In genomic region chr1:16716691-16717173, GRCh38 we compare ENCODE assay signal across 13 cellular contexts. TPM values are rescaled to one million over a fixed set of nuclear protein-coding genes. Genes with fewer than 3 reads are reported as not detected.
DNase-seq lines count a peak whose midpoint lies in the region; ATAC-seq and TF ChIP-seq lines count a peak whose summit lies in the region.
"Had no signal": no experiment of that assay in that cellular context is flagged by ENCODE, and none has a peak within 500 bp of the region (broad histone marks: within the 10 kb centered on the region; RNA-seq: fewer than 3 reads in every experiment).

No MANE protein-coding gene starts in this region.

- H2AFZ ChIP-seq in mesenchymal stem cell (ENCODE audit: low read depth, low read length): no peak overlapping the region

- no peak overlapping the region for H3K4me2 ChIP-seq in mesenchymal stem cell (ENCODE audit: low read length, poor library complexity, severe bottlenecking)

- H3K4me3 ChIP-seq in breast epithelium (no peak overlapping the region), mesenchymal stem cell (ENCODE audit: insufficient read depth in 1 of 2, low read depth in 1 of 2, low read length in 2 of 2) (no peak overlapping the region)

- H4K91ac ChIP-seq in mesenchymal stem cell (ENCODE audit: low read length): no peak overlapping the region

- H3K27me3 ChIP-seq in breast epithelium: peaks cover 0 to 15% of the 10 kb centered on the region in 2 donors
- H3K27me3 ChIP-seq in mesenchymal stem cell (ENCODE audit: control insufficient read depth in 1 of 2, insufficient read depth in 1 of 2, low read length in 2 of 2): peaks cover 16 to 55% of the 10 kb centered on the region in 2 experiments

- no peaks in the 10 kb centered on the region for H3K79me1 ChIP-seq in mesenchymal stem cell (replicated peaks; ENCODE audit: low read length, poor library complexity, severe bottlenecking)

- no peak overlapping the region for H2BK120ac ChIP-seq in mesenchymal stem cell (ENCODE audit: low read depth, low read length)

- no peak overlapping the region for H4K8ac ChIP-seq in mesenchymal stem cell (ENCODE audit: low read length)

- H3K4ac ChIP-seq in mesenchymal stem cell (ENCODE audit: low read depth in 1 of 2, low read length in 2 of 2): no peak overlapping the region

- H3K36me3 ChIP-seq in breast epithelium (no peaks in the 10 kb centered on the region), mesenchymal stem cell (ENCODE audit: control insufficient read depth in 1 of 2, insufficient read depth in 2 of 2, low read depth in 1 of 2, low read length in 2 of 2) (no peaks in the 10 kb centered on the region)

- H3K9me3 ChIP-seq in breast epithelium (no peaks in the 10 kb centered on the region), mesenchymal stem cell (ENCODE audit: control insufficient read depth, low read length) (no peaks in the 10 kb centered on the region)

- no peak overlapping the region for H2BK12ac ChIP-seq in mesenchymal stem cell (ENCODE audit: low read length in 2 of 2)

- H3K27ac ChIP-seq in C4-2B (peak overlapping the region; percentile 59), breast epithelium (no peak overlapping the region), mesenchymal stem cell (ENCODE audit: low read length, poor library complexity, severe bottlenecking) (no peak overlapping the region)
- H3K27ac ChIP-seq: epithelial cell of prostate, parathyroid adenoma had no signal

- ATAC-seq in GM21515 (IDR thresholded peaks at IDR 0.05; ENCODE audit: unreplicated experiment) (no peak), HG02623 (IDR thresholded peaks at IDR 0.05; ENCODE audit: unreplicated experiment) (no peak)

- no peak overlapping the region for H2BK5ac ChIP-seq in mesenchymal stem cell (ENCODE audit: low read depth, low read length, poor library complexity, severe bottlenecking)

- H3K23ac ChIP-seq in mesenchymal stem cell (ENCODE audit: low read length in 2 of 2): no peak overlapping the region

- no peak overlapping the region for H3K9ac ChIP-seq in mesenchymal stem cell (ENCODE audit: low read length)
- H3K9ac ChIP-seq: parathyroid adenoma had no signal

- H3K4me1 ChIP-seq in breast epithelium (no peaks in the 10 kb centered on the region), mesenchymal stem cell (ENCODE audit: control insufficient read depth, insufficient read depth, low read depth, low read length) (peaks cover 20% of the 10 kb centered on the region)

- DNase-seq in GM20000 (ENCODE audit: low spot score): peak; percentile 17
- peak; percentile 42 to 81 for DNase-seq in breast epithelium (ENCODE audit: low spot score in 2 of 2)
- no peak for DNase-seq in mesenchymal stem cell
- no peak for DNase-seq in T-helper 9 cell
- no peak for DNase-seq in stimulated activated CD4-positive, alpha-beta T cell treated with anti-CD3 and anti-CD28 coated beads, Interleukin-4, amount 100 ng/mL, for 1 hour
- DNase-seq: AML-193; MM.1S; stimulated activated naive B cell treated with anti-CD40 and anti-IgM and Interleukin-4, amounts not matched to agents 10 μg/mL and 1 μg/mL and 100 μg/mL, for 72 hours had no signal

- no peak overlapping the region for H3K18ac ChIP-seq in mesenchymal stem cell (ENCODE audit: low read depth in 1 of 2, low read length in 2 of 2)

- TF ChIP-seq CTCF in C4-2B (conservative IDR thresholded peaks at IDR 0.05) (no peak), GM20000 (IDR thresholded peaks at IDR 0.05; ENCODE audit: extremely low read depth, missing control alignments) (no peak), breast epithelium (IDR thresholded peaks at IDR 0.05) (no peak)

- H3K14ac ChIP-seq in mesenchymal stem cell (ENCODE audit: low read length in 2 of 2): no peak overlapping the region

- H2AK5ac ChIP-seq in mesenchymal stem cell (ENCODE audit: low read length, severe bottlenecking): peak overlapping the region; percentile 37

- 53% methylated on average over 3 of the region's 3 CpGs for WGBS in mesenchymal stem cell

- no peak for TF ChIP-seq POLR2A in breast epithelium (IDR thresholded peaks at IDR 0.05)

- intact Hi-C loops in breast epithelium (cut with DNase I; ENCODE audit: low total_unique reads): no loop called here

- H2BK15ac ChIP-seq in mesenchymal stem cell (ENCODE audit: low read depth, poor library complexity, severe bottlenecking): no peak overlapping the region

RNA-seq across cellular contexts. Expression of gene RNU1-4, which starts 23.6 kb away (rescaled TPM):
- under 1 TPM; under 0.01 TPM for total RNA-seq in breast epithelium
- polyA plus RNA-seq in mesenchymal stem cell (2013, experiment 1 of 2): not detected
- polyA plus RNA-seq in mesenchymal stem cell (2013, experiment 2 of 2): not detected

RNA-seq across cellular contexts. Expression of gene RNU1-3, which starts 50.0 kb away (rescaled TPM):
- under 1 TPM; under 0.01 TPM for total RNA-seq in breast epithelium
- polyA plus RNA-seq in mesenchymal stem cell (2013, experiment 1 of 2): not detected
- not detected for polyA plus RNA-seq in mesenchymal stem cell (2013, experiment 2 of 2)

Comparison
In these comparisons a context has a peak if more than half of its experiments do, and no peak if none do; other contexts are left out.
1. DNase-seq: peak in GM20000 (single experiment) and breast epithelium (2 of 2); none in mesenchymal stem cell (single experiment), T-helper 9 cell (single experiment) and stimulated activated CD4-positive, alpha-beta T cell treated with anti-CD3 and anti-CD28 coated beads, Interleukin-4, amount 100 ng/mL, for 1 hour (single experiment).